17 cellular contexts compared by ENCODE assay signal in the genomic region with DNA sequence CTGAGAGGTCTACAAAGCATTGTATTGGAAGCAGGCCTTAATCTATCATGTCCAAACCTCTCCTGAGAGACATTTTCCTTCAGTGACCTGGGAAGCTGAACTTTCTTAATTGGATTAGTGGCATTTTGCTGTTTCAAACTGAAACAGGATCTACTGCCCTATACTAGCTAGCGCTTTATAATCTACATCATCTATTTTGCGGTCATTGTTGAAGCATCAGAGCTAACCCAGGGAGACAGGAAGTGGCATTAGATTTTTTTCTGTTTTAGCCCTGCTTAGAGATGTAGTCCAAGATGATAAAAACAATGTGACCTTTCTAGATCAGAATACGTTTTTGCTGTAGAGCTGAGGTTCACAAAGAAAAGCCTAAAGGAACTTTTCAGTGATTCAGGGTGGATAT.
DNase-seq lines count a peak whose midpoint lies in the region; ATAC-seq and TF ChIP-seq lines count a peak whose summit lies in the region.
"Had no signal": no experiment of that assay in that cellular context is flagged by ENCODE, and none has a peak within 500 bp of the region (broad histone marks: within the 10 kb centered on the region; RNA-seq: fewer than 3 reads in every experiment).

No MANE protein-coding gene starts in this region.

- no peak overlapping the region for H3K4me3 Mint-ChIP-seq in central memory CD8-positive, alpha-beta T cell
- no peak overlapping the region for H3K4me3 Mint-ChIP-seq in stimulated activated effector memory CD8-positive, alpha-beta T cell treated with anti-CD3 and anti-CD28 coated beads, Interleukin-12 subunit alpha, Interleukin-12 subunit beta, amount 100 ng/mL, for 72 hours

- no peak overlapping the region for H3K4me3 ChIP-seq in right atrium auricular region
- no peak overlapping the region for H3K4me3 ChIP-seq in SJCRH30
- H3K4me3 ChIP-seq: SJSA1 had no signal

- H3K9me3 ChIP-seq in right atrium auricular region (peaks cover 0 to 4% of the 10 kb centered on the region in 2 donors), SJCRH30 (replicated peaks) (no peaks in the 10 kb centered on the region)
- H3K9me3 ChIP-seq: SJSA1 had no signal

- no peaks in the 10 kb centered on the region for H3K36me3 ChIP-seq in right atrium auricular region
- H3K36me3 ChIP-seq in SJCRH30, result no peaks in the 10 kb centered on the region
- H3K36me3 ChIP-seq: SJSA1 had no signal

- H3K4me1 ChIP-seq in right atrium auricular region, result no peaks in the 10 kb centered on the region
- H3K4me1 ChIP-seq in SJCRH30, result peaks cover 34% of the 10 kb centered on the region
- H3K4me1 ChIP-seq: SJSA1 had no signal

- no peaks in the 10 kb centered on the region for H3K27me3 ChIP-seq in right atrium auricular region
- H3K27me3 ChIP-seq in SJCRH30, result no peaks in the 10 kb centered on the region
- H3K27me3 ChIP-seq: SJSA1 had no signal

- H3K9me3 Mint-ChIP-seq in central memory CD8-positive, alpha-beta T cell, result no peaks in the 10 kb centered on the region
- no peaks in the 10 kb centered on the region for H3K9me3 Mint-ChIP-seq in stimulated activated effector memory CD8-positive, alpha-beta T cell treated with anti-CD3 and anti-CD28 coated beads, Interleukin-12 subunit alpha, Interleukin-12 subunit beta, amount 100 ng/mL, for 72 hours

- intact Hi-C loops in left ventricle myocardium superior (cut with micrococcal nuclease), result no loop called here

- no peak for TF ChIP-seq CTCF in right atrium auricular region (IDR thresholded peaks at IDR 0.05)

- DNase-seq in left ventricle myocardium superior (no peak), right atrium auricular region (ENCODE audit: low spot score) (no peak), SJCRH30 (no peak), NCI-H774 (lab: John Stamatoyannopoulos, UW) (no peak), DMS 273 treated with DMSO at 0.1 percent for 48 hours (lab: John Stamatoyannopoulos, UW) (no peak)
- DNase-seq in central memory CD8-positive, alpha-beta T cell (ENCODE audit: low spot score in 2 of 2), result no peak
- no peak for DNase-seq in stimulated activated effector memory CD8-positive, alpha-beta T cell treated with anti-CD3 and anti-CD28 coated beads, Interleukin-12 subunit alpha, Interleukin-12 subunit beta, amount 100 ng/mL, for 72 hours (ENCODE audit: low spot score in 2 of 2)
- DNase-seq: activated CD4-positive, alpha-beta T cell treated with anti-CD3 and anti-CD28 coated beads for 1 hour; activated gamma-delta T cell treated with Interleukin-2 at 50 U/mL for 16 hours; amygdala; caudate nucleus; Karpas-422; NCI-H69; PC-3; stimulated activated CD4-positive, alpha-beta T cell treated with anti-CD3 and anti-CD28 coated beads, Interleukin-15, amount 100 ng/mL, for 24 hours had no signal

- no peak overlapping the region for H3K27ac Mint-ChIP-seq in central memory CD8-positive, alpha-beta T cell (ENCODE audit: low read depth)
- no peak overlapping the region for H3K27ac Mint-ChIP-seq in stimulated activated effector memory CD8-positive, alpha-beta T cell treated with anti-CD3 and anti-CD28 coated beads, Interleukin-12 subunit alpha, Interleukin-12 subunit beta, amount 100 ng/mL, for 72 hours

- ATAC-seq in left ventricle myocardium superior, result peak; percentile 49
- ATAC-seq in central memory CD8-positive, alpha-beta T cell (replicated peaks; ENCODE audit: extremely low read depth, poor library complexity, severe bottlenecking), result peak; percentile 73
- peak; percentile 89 for ATAC-seq in stimulated activated effector memory CD8-positive, alpha-beta T cell treated with anti-CD3 and anti-CD28 coated beads, Interleukin-12 subunit alpha, Interleukin-12 subunit beta, amount 100 ng/mL, for 72 hours
- ATAC-seq in GM18867 (IDR thresholded peaks at IDR 0.05; ENCODE audit: unreplicated experiment), result no peak
- ATAC-seq: PC-3 had no signal

- peaks cover 2% of the 10 kb centered on the region for H3K36me3 Mint-ChIP-seq in central memory CD8-positive, alpha-beta T cell (ENCODE audit: insufficient read depth)
- H3K36me3 Mint-ChIP-seq in stimulated activated effector memory CD8-positive, alpha-beta T cell treated with anti-CD3 and anti-CD28 coated beads, Interleukin-12 subunit alpha, Interleukin-12 subunit beta, amount 100 ng/mL, for 72 hours, result no peaks in the 10 kb centered on the region

- H3K27me3 Mint-ChIP-seq in central memory CD8-positive, alpha-beta T cell, result no peaks in the 10 kb centered on the region

- no peaks in the 10 kb centered on the region for H3K4me1 Mint-ChIP-seq in central memory CD8-positive, alpha-beta T cell
- H3K4me1 Mint-ChIP-seq in stimulated activated effector memory CD8-positive, alpha-beta T cell treated with anti-CD3 and anti-CD28 coated beads, Interleukin-12 subunit alpha, Interleukin-12 subunit beta, amount 100 ng/mL, for 72 hours, result peaks cover 25% of the 10 kb centered on the region

- H3K27ac ChIP-seq in right atrium auricular region (no peak overlapping the region), SJCRH30 (peak overlapping the region; percentile 96)
- H3K27ac ChIP-seq: SJSA1 had no signal
